ENCODE assay signal across 8 cellular contexts in genomic region chr14:36647827-36648753, GRCh38. TPM values are rescaled to one million over a fixed set of nuclear protein-coding genes. Genes with fewer than 3 reads are reported as not detected.
A peak's percentile ranks its signal among the peaks of the same experiment; 100 is the strongest.
DNase-seq lines count a peak whose midpoint lies in the region; ATAC-seq, FAIRE-seq and TF ChIP-seq lines count a peak whose summit lies in the region.

No MANE protein-coding gene starts in this region.

- H3K4me3 ChIP-seq in GM12878 (no peak overlapping the region), urinary bladder (ENCODE audit: low read depth, low read length) (peak overlapping the region; percentile 10)

- FAIRE-seq in GM12878 (lab: Jason Lieb, UNC) = no peak

- TF ChIP-seq POLR2A in GM12878 (IDR thresholded peaks at IDR 0.05; ENCODE audit: low read depth, low read length) = no peak

- H3K9ac ChIP-seq in GM12878 (ENCODE audit: control insufficient read depth, insufficient read depth, low read length) = no peak overlapping the region

- TF ChIP-seq CTCF in GM12878 (IDR thresholded peaks at IDR 0.05 in 2 of 3, conservative IDR thresholded peaks at IDR 0.05 in 1 of 3; ENCODE audit: control insufficient read depth in 2 of 3, extremely low read depth in 1 of 3, insufficient read depth in 1 of 3, low read depth in 3 of 3, low read length in 3 of 3) (0 out of 6 replicates have a peak, but pooled peaks of 1 of the 3 experiments have one; percentile 11), GM20000 (IDR thresholded peaks at IDR 0.05; ENCODE audit: extremely low read depth, missing control alignments) (no peak)

- H4K20me1 ChIP-seq in GM12878 (ENCODE audit: control insufficient read depth, insufficient read depth) = no peaks in the 10 kb centered on the region

- CTCF ChIA-PET in GM12878 (lab: Yijun Ruan, JAX) = interaction anchor here (0.6 to 3.7 kb wide), 5 partner anchors 9 to 294 kb away, joined by 3 to 29 read pairs (median 3); no protein-coding TSS in a partner anchor

- no peaks in the 10 kb centered on the region for H3K79me2 ChIP-seq in GM12878 (ENCODE audit: control insufficient read depth, insufficient read depth, low read length)

- H3K27me3 ChIP-seq in GM12878 (replicated peaks in 1 of 2; ENCODE audit: control insufficient read depth in 2 of 2, insufficient read depth in 2 of 2, low read length in 1 of 2) = peaks cover 1 to 7% of the 10 kb centered on the region in 2 experiments; a peak in 3 of 4 replicates

- H3K27ac ChIP-seq in GM12878 (ENCODE audit: control insufficient read depth, insufficient read depth) (no peak overlapping the region), urinary bladder (ENCODE audit: low read depth) (no peak overlapping the region)

- no peak overlapping the region for H2AFZ ChIP-seq in GM12878 (ENCODE audit: control insufficient read depth, low read depth, low read length)

- BruUV-seq in GM12878 (replicated peaks; lab: Mats Ljungman, UMichigan) = no TSS peak

- no peaks in the 10 kb centered on the region for H3K4me1 ChIP-seq in GM12878 (ENCODE audit: control insufficient read depth, insufficient read depth, low read length)
- H3K4me1 ChIP-seq in urinary bladder (ENCODE audit: insufficient read depth) = peaks cover 2% of the 10 kb centered on the region

- no peak overlapping the region for H3K4me2 ChIP-seq in GM12878 (ENCODE audit: control insufficient read depth, insufficient read depth)

- no peaks in the 10 kb centered on the region; the same call in 2 of the 3 replicates for H3K9me3 ChIP-seq in GM12878 (replicated peaks; ENCODE audit: control insufficient read depth, insufficient read depth, low read length)

- H3K36me3 ChIP-seq in GM12878 (ENCODE audit: control insufficient read depth in 2 of 2, insufficient read depth in 2 of 2, low read length in 1 of 2) (no peaks in the 10 kb centered on the region), urinary bladder (ENCODE audit: insufficient read depth) (no peaks in the 10 kb centered on the region)

- 36% methylated on average over 52 of the region's 62 CpGs for WGBS in GM12878 (ENCODE audit: insufficient coverage, insufficient replicate concordance, low lambda C conversion rate, missing lambda C conversion rate)
- 3% methylated on average over 62 of the region's 62 CpGs for WGBS in urinary bladder

- SMC1A ChIA-PET in GM12878 (lab: Charles Lee; ENCODE audit: uncharacterized antibody, unreplicated experiment) = interaction anchor here (1.2 kb wide), 1 partner anchor 294 kb away, joined by 3 read pairs; no protein-coding TSS in a partner anchor

- no peak for ATAC-seq in GM12878
- no peak for ATAC-seq in GM18502 (IDR thresholded peaks at IDR 0.05; ENCODE audit: poor library complexity, unreplicated experiment)

- intact Hi-C loops in GM12878 (cut with micrococcal nuclease; ENCODE audit: unreplicated experiment) = no loop called here

- RAD21 ChIA-PET in GM12878 (lab: Charles Lee; ENCODE audit: unreplicated experiment) = no interaction called here

- peak; percentile 55 for DNase-seq in DMS114 treated with DMSO at 0.1 percent for 48 hours (lab: John Stamatoyannopoulos, UW; ENCODE audit: unreplicated experiment)
- DNase-seq in NCI-H1436 (lab: John Stamatoyannopoulos, UW) = peak; percentile 61
- DNase-seq in GM12878 (ENCODE audit: low read depth, low spot score) = no peak
- DNase-seq in left kidney (ENCODE audit: low read depth, low spot score) = peak; percentile 86
- DNase-seq in OCI-M2 (lab: John Stamatoyannopoulos, UW; ENCODE audit: unreplicated experiment) = no peak
- no peak for DNase-seq in GM20000 (ENCODE audit: low spot score)

- in situ Hi-C loops in GM12878 (cut with MboI) = no loop called here

- 0 out of 2 replicates have a peak, but pooled peaks have one; percentile 20 for TF ChIP-seq RAD21 in GM12878 (IDR thresholded peaks at IDR 0.05; ENCODE audit: insufficient read depth, low read depth, low read length)

- TF ChIP-seq EP300 in GM12878 (IDR thresholded peaks at IDR 0.05; ENCODE audit: borderline replicate concordance in 1 of 2, control insufficient read depth in 1 of 2, low read depth in 2 of 2, low read length in 2 of 2) = no peak

- POLR2A ChIA-PET in GM12878 (lab: Charles Lee) = no interaction called here

TF ChIP-seq in GM12878, 131 proteins besides CTCF, POLR2A, EP300 and RAD21:
- TF ChIP-seq SP1 (IDR thresholded peaks at IDR 0.05; ENCODE audit: low read depth, low read length) = no peak
- no peak for TF ChIP-seq MAX (IDR thresholded peaks at IDR 0.05; ENCODE audit: low read depth, low read length)
- TF ChIP-seq SREBF1 (IDR thresholded peaks at IDR 0.05; ENCODE audit: low read length) = no peak
- TF ChIP-seq SKIL (IDR thresholded peaks at IDR 0.05; ENCODE audit: low read depth, poor library complexity, severe bottlenecking) = no peak
- TF ChIP-seq SUZ12 (IDR thresholded peaks at IDR 0.05; ENCODE audit: unreplicated experiment) = peak; percentile 57
- TF ChIP-seq KLF5 (IDR thresholded peaks at IDR 0.05; ENCODE audit: partially characterized antibody) = no peak
- no peak for TF ChIP-seq SUPT20H (IDR thresholded peaks at IDR 0.05; ENCODE audit: borderline replicate concordance, control insufficient read depth, low read depth, low read length)

RNA-seq across cellular contexts. Expression of gene PAX9, which starts 13.6 kb away (rescaled TPM):
- not detected in 2 replicates for total RNA-seq in GM12878 (2013; cell fraction: nucleolus; rRNA removed)
- total RNA-seq in GM12878 (2014; rRNA removed) = 0.06 and 0.11 TPM in 2 replicates
- total RNA-seq in GM12878 (2014; rRNA removed; fragmentation: Illumina TruSeq; extraction: Trizol) = 0.04 TPM in 1 of 2 replicates, not detected in the other
- total RNA-seq in GM12878 (2021) = 0.27 and 0.28 TPM in 2 replicates
- not detected for polyA plus RNA-seq in GM12878 (2011; ENCODE audit: low read depth)
- 5.9 and 8.2 TPM in 2 replicates for polyA plus RNA-seq in GM12878 (2011; rRNA removed)
- 10.6 and 16.3 TPM in 2 replicates for polyA plus RNA-seq in GM12878 (2011; cell fraction: cytosol; rRNA removed)
- 15.8 and 16.0 TPM in 2 replicates for polyA plus RNA-seq in GM12878 (2011; cell fraction: nucleus; rRNA removed)
- 0.06 TPM in 1 of 2 replicates, not detected in the other for polyA plus RNA-seq in GM12878 (2012)
- 0.03 and 0.05 TPM in 2 replicates for polyA plus RNA-seq in GM12878 (2014; fragmentation: Illumina TruSeq; extraction: Trizol)
- not detected for polyA plus RNA-seq in GM12878 (2014; fragmentation: Nextera tagmentation; extraction: Ambion mirVana)
- 0.09 TPM in 1 of 2 replicates, not detected in the other for polyA plus RNA-seq in GM12878 (2014; rRNA removed)
- polyA plus RNA-seq in GM12878 (2016; fragmentation: Nextera tagmentation; extraction: Ambion mirVana) = under 1 TPM in 1 of 2 experiments, not detected in 1; 0.11 TPM
- polyA minus RNA-seq in GM12878 (2011; rRNA and poly(A)+ RNA removed) = 10.6 and 20.5 TPM in 2 replicates
- polyA minus RNA-seq in GM12878 (2011; cell fraction: cytosol; rRNA and poly(A)+ RNA removed) = 7.9 and 10.0 TPM in 2 replicates
- 19.3 and 34.3 TPM in 2 replicates for polyA minus RNA-seq in GM12878 (2011; cell fraction: nucleus; rRNA and poly(A)+ RNA removed)
- total RNA-seq in urinary bladder = 0.48 TPM
- polyA plus RNA-seq in urinary bladder = 0.48 TPM

Comparison
In these comparisons a context has a peak if more than half of its experiments do, and no peak if none do; other contexts are left out.
1. DNase-seq: peak in DMS114 treated with DMSO at 0.1 percent for 48 hours (single experiment), NCI-H1436 (single experiment) and left kidney (single experiment); none in GM12878 (single experiment), OCI-M2 (single experiment) and GM20000 (single experiment).